ENCODE assay signal across 2 cellular contexts in genomic region chr2:120622886-120623753, GRCh38.
TF ChIP-seq lines count a peak whose summit lies in the region.

No MANE protein-coding gene starts in this region.

TF ChIP-seq in GM23338, 12 proteins besides CTCF, POLR2A, EP300 and RAD21 (continued from another document):
- no peak for TF ChIP-seq ETS1 (IDR thresholded peaks at IDR 0.05)
- no peak for TF ChIP-seq ZNF462 (CRISPR knock-in tag; IDR thresholded peaks at IDR 0.05)
- no peak for TF ChIP-seq JUNB (IDR thresholded peaks at IDR 0.05; ENCODE audit: unreplicated experiment)
- no peak for TF ChIP-seq ZNF114 (CRISPR knock-in tag; IDR thresholded peaks at IDR 0.05)
- no peak for TF ChIP-seq POLR2AphosphoS5 (IDR thresholded peaks at IDR 0.05; ENCODE audit: low read depth)

TF ChIP-seq in WTC11, 78 proteins besides CTCF, POLR2A, EP300 and RAD21 (continued from another document):
- TF ChIP-seq ZNF532 (CRISPR knock-in tag; IDR thresholded peaks at IDR 0.05; ENCODE audit: borderline replicate concordance) (no peak), MLX (CRISPR knock-in tag; IDR thresholded peaks at IDR 0.05) (no peak), EMX1 (CRISPR knock-in tag; IDR thresholded peaks at IDR 0.05) (no peak), CREM (CRISPR knock-in tag; IDR thresholded peaks at IDR 0.05) (no peak), ZNF416 (CRISPR knock-in tag; IDR thresholded peaks at IDR 0.05) (no peak), PRRX2 (CRISPR knock-in tag; IDR thresholded peaks at IDR 0.05) (no peak), ELF4 (CRISPR knock-in tag; IDR thresholded peaks at IDR 0.05; ENCODE audit: low read depth) (no peak)
